ENCODE assay signal across 1 cellular context in genomic region chr4:156322592-156322991, GRCh38.
TF ChIP-seq lines count a peak whose summit lies in the region.

No MANE protein-coding gene starts in this region.

TF ChIP-seq in GM23338, 12 proteins besides CTCF, POLR2A, EP300 and RAD21:
- no peak for TF ChIP-seq ZNF462 (CRISPR knock-in tag; IDR thresholded peaks at IDR 0.05)
- TF ChIP-seq REST (IDR thresholded peaks at IDR 0.05; ENCODE audit: unreplicated experiment), result no peak
- no peak for TF ChIP-seq CREB1 (CRISPR knock-in tag; IDR thresholded peaks at IDR 0.05; ENCODE audit: low read depth)
- no peak for TF ChIP-seq EZH2 (IDR thresholded peaks at IDR 0.05; ENCODE audit: low read depth, unreplicated experiment)
- TF ChIP-seq ETS1 (IDR thresholded peaks at IDR 0.05), result no peak
- TF ChIP-seq STAT1 (IDR thresholded peaks at IDR 0.05; ENCODE audit: unreplicated experiment), result no peak
- no peak for TF ChIP-seq ZNF114 (CRISPR knock-in tag; IDR thresholded peaks at IDR 0.05)
- TF ChIP-seq JUNB (IDR thresholded peaks at IDR 0.05; ENCODE audit: unreplicated experiment), result no peak
- TF ChIP-seq NANOG (IDR thresholded peaks at IDR 0.05; ENCODE audit: borderline replicate concordance), result no peak
- no peak for TF ChIP-seq EZH2phosphoT487 (IDR thresholded peaks at IDR 0.05; ENCODE audit: unreplicated experiment)
- no peak for TF ChIP-seq ZNF331 (CRISPR knock-in tag; IDR thresholded peaks at IDR 0.05; ENCODE audit: low read depth)
- TF ChIP-seq POLR2AphosphoS5 (IDR thresholded peaks at IDR 0.05; ENCODE audit: low read depth), result no peak
